26 cellular contexts compared by ENCODE assay signal in genomic region chr13:51357928-51358595, GRCh38. TPM values are rescaled to one million over a fixed set of nuclear protein-coding genes. Genes with fewer than 3 reads are reported as not detected.
"Had no signal": no experiment of that assay in that cellular context is flagged by ENCODE, and none has a peak within 500 bp of the region (broad histone marks: within the 10 kb centered on the region; RNA-seq: fewer than 3 reads in every experiment).

No MANE protein-coding gene starts in this region.

- ATAC-seq: activated CD8-positive, alpha-beta memory T cell treated with anti-CD3 and anti-CD28 coated beads, Interleukin-2, amount 10 ng/mL, durations not matched to agents 7 days and 5 days; activated CD8-positive, alpha-beta T cell treated with anti-CD3 and anti-CD28 coated beads for 36 hours; activated naive CD8-positive, alpha-beta T cell treated with anti-CD3 and anti-CD28 coated beads, Interleukin-2, amount 50 U/mL, for 24 hours; body of pancreas; esophagus mucosa; left ventricle myocardium superior; mucosa of descending colon; T-helper 17 cell had no signal

- H3K4me1 ChIP-seq: sigmoid colon, upper lobe of left lung had no signal

- H3K27me3 Mint-ChIP-seq: activated CD4-positive, alpha-beta T cell treated with anti-CD3 and anti-CD28 coated beads, Interleukin-2, amount 10 ng/mL, durations not matched to agents 24 days and 14 days; activated CD8-positive, alpha-beta memory T cell treated with anti-CD3 and anti-CD28 coated beads, Interleukin-2, amount 10 ng/mL, durations not matched to agents 7 days and 5 days; activated CD8-positive, alpha-beta T cell treated with anti-CD3 and anti-CD28 coated beads for 36 hours; activated naive CD8-positive, alpha-beta T cell treated with anti-CD3 and anti-CD28 coated beads, Interleukin-2, amount 50 U/mL, for 24 hours; dendritic cell treated with granulocyte-macrophage colony-stimulating factor and Interleukin-4, amounts not matched to agents 40 ng/mL and 50 ng/mL, for 4 days; memory B cell; T-helper 17 cell had no signal

- H3K4me2 ChIP-seq: hepatocyte had no signal

- H3K9me3 Mint-ChIP-seq: activated CD4-positive, alpha-beta T cell treated with anti-CD3 and anti-CD28 coated beads, Interleukin-2, amount 10 ng/mL, durations not matched to agents 24 days and 14 days; activated CD8-positive, alpha-beta T cell treated with anti-CD3 and anti-CD28 coated beads for 36 hours; activated naive CD8-positive, alpha-beta T cell treated with anti-CD3 and anti-CD28 coated beads, Interleukin-2, amount 50 U/mL, for 24 hours; dendritic cell treated with granulocyte-macrophage colony-stimulating factor and Interleukin-4, amounts not matched to agents 40 ng/mL and 50 ng/mL, for 4 days; memory B cell; neural crest cell had no signal

- H3K27me3 ChIP-seq: body of pancreas, cardiac muscle cell, hepatocyte, sigmoid colon, upper lobe of left lung had no signal

- H3K27ac ChIP-seq: body of pancreas, cardiac muscle cell, hepatocyte, sigmoid colon, upper lobe of left lung had no signal

- H3K9me3 ChIP-seq: body of pancreas, mucosa of descending colon, sigmoid colon, upper lobe of left lung had no signal

- H3K27ac Mint-ChIP-seq: activated CD4-positive, alpha-beta T cell treated with anti-CD3 and anti-CD28 coated beads, Interleukin-2, amount 10 ng/mL, durations not matched to agents 24 days and 14 days; activated CD8-positive, alpha-beta memory T cell treated with anti-CD3 and anti-CD28 coated beads, Interleukin-2, amount 10 ng/mL, durations not matched to agents 7 days and 5 days; activated CD8-positive, alpha-beta T cell treated with anti-CD3 and anti-CD28 coated beads for 36 hours; activated naive CD8-positive, alpha-beta T cell treated with anti-CD3 and anti-CD28 coated beads, Interleukin-2, amount 50 U/mL, for 24 hours; dendritic cell treated with granulocyte-macrophage colony-stimulating factor and Interleukin-4, amounts not matched to agents 40 ng/mL and 50 ng/mL, for 4 days; memory B cell; T-helper 17 cell had no signal

- H3K4me3 Mint-ChIP-seq: activated CD4-positive, alpha-beta T cell treated with anti-CD3 and anti-CD28 coated beads, Interleukin-2, amount 10 ng/mL, durations not matched to agents 24 days and 14 days; activated CD8-positive, alpha-beta memory T cell treated with anti-CD3 and anti-CD28 coated beads, Interleukin-2, amount 10 ng/mL, durations not matched to agents 7 days and 5 days; activated CD8-positive, alpha-beta T cell treated with anti-CD3 and anti-CD28 coated beads for 36 hours; activated naive CD8-positive, alpha-beta T cell treated with anti-CD3 and anti-CD28 coated beads, Interleukin-2, amount 50 U/mL, for 24 hours; dendritic cell treated with granulocyte-macrophage colony-stimulating factor and Interleukin-4, amounts not matched to agents 40 ng/mL and 50 ng/mL, for 4 days; memory B cell; neural crest cell; T-helper 17 cell had no signal

- H3K4me1 Mint-ChIP-seq: activated CD4-positive, alpha-beta T cell treated with anti-CD3 and anti-CD28 coated beads, Interleukin-2, amount 10 ng/mL, durations not matched to agents 24 days and 14 days; activated CD8-positive, alpha-beta memory T cell treated with anti-CD3 and anti-CD28 coated beads, Interleukin-2, amount 10 ng/mL, durations not matched to agents 7 days and 5 days; memory B cell; neural crest cell had no signal

- H2AFZ ChIP-seq: hepatocyte had no signal

- H3K79me2 ChIP-seq: hepatocyte had no signal

- DNase-seq: activated CD4-positive, alpha-beta T cell treated with anti-CD3 and anti-CD28 coated beads, Interleukin-2, amount 10 ng/mL, durations not matched to agents 24 days and 14 days; activated CD8-positive, alpha-beta memory T cell treated with anti-CD3 and anti-CD28 coated beads, Interleukin-2, amount 10 ng/mL, durations not matched to agents 7 days and 5 days; activated CD8-positive, alpha-beta T cell treated with anti-CD3 and anti-CD28 coated beads for 36 hours; activated gamma-delta T cell; activated naive CD4-positive, alpha-beta T cell treated with anti-CD3 and anti-CD28 coated beads, Interleukin-2, amount 50 U/mL, for 16 hours; activated naive CD8-positive, alpha-beta T cell treated with anti-CD3 and anti-CD28 coated beads, Interleukin-2, amount 50 U/mL, for 24 hours; activated T-cell treated with anti-CD3 and anti-CD28 coated beads for 4 hours; body of pancreas; effector CD8-positive, alpha-beta T cell; glutamatergic neuron; left ventricle myocardium superior; mucosa of descending colon; posterior cingulate gyrus; sigmoid colon; stimulated activated CD4-positive, alpha-beta T cell treated with anti-CD3 and anti-CD28 coated beads, Interleukin-2, amount 100 ng/mL, for 48 hours; stimulated activated naive CD4-positive, alpha-beta T cell treated with Interleukin-2 at 50 U/mL for 16 hours; SW 1271; T-helper 17 cell; upper lobe of left lung had no signal

- H3K4me3 ChIP-seq: body of pancreas, cardiac muscle cell, hepatocyte, mucosa of descending colon, sigmoid colon, upper lobe of left lung had no signal

RNA-seq across cellular contexts. Expression of gene SERPINE3, which starts 18.6 kb away (rescaled TPM):
- total RNA-seq: activated CD4-positive, alpha-beta T cell treated with anti-CD3 and anti-CD28 coated beads, Interleukin-2, amount 10 ng/mL, durations not matched to agents 24 days and 14 days; activated CD8-positive, alpha-beta memory T cell treated with anti-CD3 and anti-CD28 coated beads, Interleukin-2, amount 10 ng/mL, durations not matched to agents 7 days and 5 days; activated CD8-positive, alpha-beta T cell treated with anti-CD3 and anti-CD28 coated beads for 36 hours; body of pancreas; chondrocyte; esophagus mucosa; left ventricle myocardium superior; mucosa of descending colon; neural crest cell; T-helper 17 cell; upper lobe of left lung had no signal
